In the genomic region with DNA sequence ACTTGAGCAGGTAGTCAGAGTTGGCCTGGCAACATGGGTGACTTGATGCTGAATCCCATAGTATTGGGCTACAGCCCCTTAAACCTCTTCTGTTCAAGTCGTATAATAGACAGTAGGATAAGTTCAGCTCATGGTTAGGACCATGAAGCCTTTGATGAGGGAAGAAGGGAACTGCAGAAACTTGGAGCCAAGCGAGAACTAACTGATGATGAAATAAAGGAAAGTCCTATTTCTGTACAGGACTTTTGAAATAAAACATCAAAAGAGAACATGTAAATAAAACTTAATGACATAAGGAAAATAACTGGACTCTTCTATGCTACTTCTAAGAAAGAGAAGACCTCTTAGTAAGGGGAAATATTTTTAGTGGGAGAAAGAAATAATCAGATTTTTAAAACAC, we compare ENCODE assay signal across 19 cellular contexts. TPM values are rescaled to one million over a fixed set of nuclear protein-coding genes. Genes with fewer than 3 reads are reported as not detected.
DNase-seq lines count a peak whose midpoint lies in the region; ATAC-seq, FAIRE-seq and TF ChIP-seq lines count a peak whose summit lies in the region.
"Had no signal": no experiment of that assay in that cellular context is flagged by ENCODE, and none has a peak within 500 bp of the region (broad histone marks: within the 10 kb centered on the region; RNA-seq: fewer than 3 reads in every experiment).

No MANE protein-coding gene starts in this region.

- POLR2A ChIA-PET in WTC11 (lab: Charles Lee): no interaction called here

- FAIRE-seq in HTR-8/SVneo (lab: Jason Lieb, UNC): peak; percentile 23
- FAIRE-seq: frontal cortex, pancreas had no signal

- peaks cover 10% of the 10 kb centered on the region; the same call in 1 of the 2 replicates for H3K9me3 Mint-ChIP-seq in WTC11
- H3K9me3 Mint-ChIP-seq in T-helper 2 cell treated with Interferon-gamma antibody and Interleukin-4, amounts not matched to agents 5 μg/mL and 100 μg/mL, for 36 hours: no peaks in the 10 kb centered on the region
- H3K9me3 Mint-ChIP-seq: brain had no signal

- peak overlapping the region; percentile 61 for H3K4me2 ChIP-seq in skeletal muscle satellite cell (ENCODE audit: low read length)

- ATAC-seq in HG03139 (IDR thresholded peaks at IDR 0.05; ENCODE audit: unreplicated experiment) (no peak), WTC11 (no peak)

- peak overlapping the region; percentile 18 for H3K4me3 ChIP-seq in skeletal muscle satellite cell (ENCODE audit: low read length)
- H3K4me3 ChIP-seq: pancreas, SJCRH30 had no signal

- H3K27me3 ChIP-seq in skeletal muscle satellite cell (ENCODE audit: control insufficient read depth, insufficient read depth, low read length): no peaks in the 10 kb centered on the region
- H3K27me3 ChIP-seq: pancreas, SJCRH30 had no signal

- CTCF ChIA-PET in WTC11 (lab: Charles Lee): no interaction called here

- H3K9ac ChIP-seq in skeletal muscle satellite cell (ENCODE audit: low read depth, low read length): peak overlapping the region; percentile 79

- H3K36me3 Mint-ChIP-seq in WTC11: no peaks in the 10 kb centered on the region
- H3K36me3 Mint-ChIP-seq in T-helper 2 cell treated with Interferon-gamma antibody and Interleukin-4, amounts not matched to agents 5 μg/mL and 100 μg/mL, for 36 hours (ENCODE audit: low read depth): no peaks in the 10 kb centered on the region
- H3K36me3 Mint-ChIP-seq: brain had no signal

- H3K27me3 Mint-ChIP-seq in WTC11 (ENCODE audit: low read depth): no peaks in the 10 kb centered on the region; the same call in 1 of the 2 replicates
- no peaks in the 10 kb centered on the region for H3K27me3 Mint-ChIP-seq in T-helper 2 cell treated with Interferon-gamma antibody and Interleukin-4, amounts not matched to agents 5 μg/mL and 100 μg/mL, for 36 hours (ENCODE audit: low read depth)
- H3K27me3 Mint-ChIP-seq: activated CD4-positive, alpha-beta T cell treated with anti-CD3 and anti-CD28 coated beads, Interleukin-2, amount 10 ng/mL, durations not matched to agents 24 days and 14 days; brain had no signal

- H3K4me3 Mint-ChIP-seq in WTC11: no peak overlapping the region
- no peak overlapping the region for H3K4me3 Mint-ChIP-seq in T-helper 2 cell treated with Interferon-gamma antibody and Interleukin-4, amounts not matched to agents 5 μg/mL and 100 μg/mL, for 36 hours
- H3K4me3 Mint-ChIP-seq: activated CD4-positive, alpha-beta T cell treated with anti-CD3 and anti-CD28 coated beads, Interleukin-2, amount 10 ng/mL, durations not matched to agents 24 days and 14 days; brain had no signal

- peaks cover 66% of the 10 kb centered on the region for H3K4me1 ChIP-seq in skeletal muscle satellite cell (ENCODE audit: control insufficient read depth, insufficient read depth, low read length)
- H3K4me1 ChIP-seq: pancreas had no signal

- DNase-seq in HTR-8/SVneo (ENCODE audit: insufficient read length, low spot score): no peak
- DNase-seq in astrocyte of the hippocampus (ENCODE audit: low read depth, low spot score): peak; percentile 8
- DNase-seq in fibroblast of peridontal ligament (ENCODE audit: extremely low read depth): peak; percentile 30
- DNase-seq in WTC11 (ENCODE audit: low spot score): no peak
- no peak for DNase-seq in T-helper 2 cell treated with Interferon-gamma antibody and Interleukin-4, amounts not matched to agents 5 μg/mL and 100 μg/mL, for 36 hours (ENCODE audit: low spot score)
- no peak for DNase-seq in activated effector memory CD4-positive, alpha-beta T cell treated with Interleukin-2 at 50 U/mL for 16 hours
- DNase-seq: activated CD4-positive, alpha-beta T cell treated with anti-CD3 and anti-CD28 coated beads, Interleukin-2, amount 10 ng/mL, durations not matched to agents 24 days and 14 days; activated naive CD4-positive, alpha-beta T cell; KBM-7; left ventricle myocardium superior; NCI-H1048; NCI-H526 treated with DMSO at 0.1 percent for 48 hours; pancreas; SJCRH30; stimulated activated CD4-positive, alpha-beta T cell treated with anti-CD3 and anti-CD28 coated beads, Interleukin-4, amount 100 ng/mL, for 24 hours had no signal

- H3K4me1 Mint-ChIP-seq in WTC11: peaks cover 20% of the 10 kb centered on the region
- H3K4me1 Mint-ChIP-seq in T-helper 2 cell treated with Interferon-gamma antibody and Interleukin-4, amounts not matched to agents 5 μg/mL and 100 μg/mL, for 36 hours (ENCODE audit: low read depth): no peaks in the 10 kb centered on the region
- H3K4me1 Mint-ChIP-seq: brain had no signal

- no peak overlapping the region for H3K27ac Mint-ChIP-seq in WTC11
- no peak overlapping the region for H3K27ac Mint-ChIP-seq in T-helper 2 cell treated with Interferon-gamma antibody and Interleukin-4, amounts not matched to agents 5 μg/mL and 100 μg/mL, for 36 hours
- H3K27ac Mint-ChIP-seq: activated CD4-positive, alpha-beta T cell treated with anti-CD3 and anti-CD28 coated beads, Interleukin-2, amount 10 ng/mL, durations not matched to agents 24 days and 14 days had no signal

- H3K36me3 ChIP-seq in skeletal muscle satellite cell (ENCODE audit: insufficient read depth, low read length): no peaks in the 10 kb centered on the region
- H3K36me3 ChIP-seq: pancreas, SJCRH30 had no signal

- no peak for TF ChIP-seq CTCF in WTC11 (IDR thresholded peaks at IDR 0.05)

- no peaks in the 10 kb centered on the region for H3K9me3 ChIP-seq in skeletal muscle satellite cell (replicated peaks; ENCODE audit: low read length)
- H3K9me3 ChIP-seq: pancreas, SJCRH30 had no signal

TF ChIP-seq in WTC11, 78 proteins besides CTCF, POLR2A, EP300 and RAD21:
- TF ChIP-seq, protein P1, sequence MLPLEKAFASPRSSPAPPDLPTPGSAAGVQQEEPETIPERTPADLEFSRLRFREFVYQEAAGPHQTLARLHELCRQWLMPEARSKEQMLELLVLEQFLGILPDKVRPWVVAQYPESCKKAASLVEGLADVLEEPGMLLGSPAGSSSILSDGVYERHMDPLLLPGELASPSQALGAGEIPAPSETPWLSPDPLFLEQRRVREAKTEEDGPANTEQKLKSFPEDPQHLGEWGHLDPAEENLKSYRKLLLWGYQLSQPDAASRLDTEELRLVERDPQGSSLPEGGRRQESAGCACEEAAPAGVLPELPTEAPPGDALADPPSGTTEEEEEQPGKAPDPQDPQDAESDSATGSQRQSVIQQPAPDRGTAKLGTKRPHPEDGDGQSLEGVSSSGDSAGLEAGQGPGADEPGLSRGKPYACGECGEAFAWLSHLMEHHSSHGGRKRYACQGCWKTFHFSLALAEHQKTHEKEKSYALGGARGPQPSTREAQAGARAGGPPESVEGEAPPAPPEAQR (CRISPR knock-in tag; IDR thresholded peaks at IDR 0.05): no peak
- TF ChIP-seq, protein P2, sequence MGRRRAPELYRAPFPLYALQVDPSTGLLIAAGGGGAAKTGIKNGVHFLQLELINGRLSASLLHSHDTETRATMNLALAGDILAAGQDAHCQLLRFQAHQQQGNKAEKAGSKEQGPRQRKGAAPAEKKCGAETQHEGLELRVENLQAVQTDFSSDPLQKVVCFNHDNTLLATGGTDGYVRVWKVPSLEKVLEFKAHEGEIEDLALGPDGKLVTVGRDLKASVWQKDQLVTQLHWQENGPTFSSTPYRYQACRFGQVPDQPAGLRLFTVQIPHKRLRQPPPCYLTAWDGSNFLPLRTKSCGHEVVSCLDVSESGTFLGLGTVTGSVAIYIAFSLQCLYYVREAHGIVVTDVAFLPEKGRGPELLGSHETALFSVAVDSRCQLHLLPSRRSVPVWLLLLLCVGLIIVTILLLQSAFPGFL (CRISPR knock-in tag; IDR thresholded peaks at IDR 0.05; ENCODE audit: borderline replicate concordance): no peak
- TF ChIP-seq JUN (CRISPR knock-in tag; IDR thresholded peaks at IDR 0.05): no peak
- TF ChIP-seq, protein P3, sequence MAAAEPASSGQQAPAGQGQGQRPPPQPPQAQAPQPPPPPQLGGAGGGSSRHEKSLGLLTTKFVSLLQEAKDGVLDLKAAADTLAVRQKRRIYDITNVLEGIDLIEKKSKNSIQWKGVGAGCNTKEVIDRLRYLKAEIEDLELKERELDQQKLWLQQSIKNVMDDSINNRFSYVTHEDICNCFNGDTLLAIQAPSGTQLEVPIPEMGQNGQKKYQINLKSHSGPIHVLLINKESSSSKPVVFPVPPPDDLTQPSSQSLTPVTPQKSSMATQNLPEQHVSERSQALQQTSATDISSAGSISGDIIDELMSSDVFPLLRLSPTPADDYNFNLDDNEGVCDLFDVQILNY (CRISPR knock-in tag; IDR thresholded peaks at IDR 0.05): no peak

RNA-seq across cellular contexts. Expression of gene UGP2, which starts 51.2 kb away (rescaled TPM):
- 244 and 437 TPM in 2 replicates for total RNA-seq in skeletal muscle satellite cell (2012; rRNA removed)
- total RNA-seq in WTC11 (2021): 543 to 626 TPM (median 606 TPM) in 3 replicates

Comparison
In these comparisons a context has a peak if more than half of its experiments do, and no peak if none do; other contexts are left out.
1. DNase-seq: peak in astrocyte of the hippocampus (single experiment) and fibroblast of peridontal ligament (single experiment); none in HTR-8/SVneo (single experiment), WTC11 (single experiment), T-helper 2 cell treated with Interferon-gamma antibody and Interleukin-4, amounts not matched to agents 5 μg/mL and 100 μg/mL, for 36 hours (single experiment) and activated effector memory CD4-positive, alpha-beta T cell treated with Interleukin-2 at 50 U/mL for 16 hours (single experiment).